8 cellular contexts compared by ENCODE assay signal in genomic region chr1:62437273-62437945, GRCh38. TPM values are rescaled to one million over a fixed set of nuclear protein-coding genes. Genes with fewer than 3 reads are reported as not detected.
DNase-seq lines count a peak whose midpoint lies in the region; ATAC-seq and TF ChIP-seq lines count a peak whose summit lies in the region.

No MANE protein-coding gene starts in this region.

- intact Hi-C loops in CD8-positive, alpha-beta T cell (cut with DNase I, micrococcal nuclease): loop anchor here (1.0 to 10.0 kb wide), 11 partner anchors 247 to 1363 kb away; partner anchors contain the start of genes DOCK7 (in 2 of the 2), EFCAB7 (in 2 of the 2), ITGB3BP (in 2 of the 2) and ALG6 (in 1 of the 2)
- intact Hi-C loops in left colon (cut with DNase I, micrococcal nuclease): no loop called here

- H3K36me3 ChIP-seq in CD8-positive, alpha-beta T cell (ENCODE audit: insufficient read depth, low read length): peaks cover 4% of the 10 kb centered on the region

- peak overlapping the region; percentile 100 for H3K27ac Mint-ChIP-seq in CD8-positive, alpha-beta T cell
- H3K27ac Mint-ChIP-seq in T-helper 17 cell: peak overlapping the region; percentile 96

- H3K27me3 Mint-ChIP-seq in CD8-positive, alpha-beta T cell (ENCODE audit: low read depth): no peaks in the 10 kb centered on the region
- no peaks in the 10 kb centered on the region for H3K27me3 Mint-ChIP-seq in T-helper 17 cell

- H3K27ac ChIP-seq in CD8-positive, alpha-beta T cell (ENCODE audit: low read depth, low read length): peak overlapping the region; percentile 96
- H3K27ac ChIP-seq in caudate nucleus (ENCODE audit: low read depth, low read length): peak overlapping the region; percentile 99

- CTCF ChIA-PET in CD8-positive, alpha-beta T cell (lab: Charles Lee): no interaction called here

- H3K4me1 Mint-ChIP-seq in CD8-positive, alpha-beta T cell (ENCODE audit: low read depth): peaks cover 43% of the 10 kb centered on the region
- peaks cover 22% of the 10 kb centered on the region for H3K4me1 Mint-ChIP-seq in T-helper 17 cell

- H3K4me3 ChIP-seq in CD8-positive, alpha-beta T cell (ENCODE audit: low read depth, low read length): peak overlapping the region; percentile 90

- H3K9me3 Mint-ChIP-seq in CD8-positive, alpha-beta T cell: peaks cover 2% of the 10 kb centered on the region

- no peaks in the 10 kb centered on the region for H3K9me3 ChIP-seq in CD8-positive, alpha-beta T cell (ENCODE audit: low read length)
- no peaks in the 10 kb centered on the region for H3K9me3 ChIP-seq in T-helper 17 cell (ENCODE audit: control insufficient read depth, low read length, poor library complexity, severe bottlenecking)

- peak in 6 of 7 experiments; percentile 11 to 51 (median 30) for DNase-seq in CD8-positive, alpha-beta T cell
- DNase-seq in T-helper 17 cell (peak; percentile 32 to 40 (median 39)), caudate nucleus (lab: John Stamatoyannopoulos, UW) (peak in 16 of 61 donors; percentile 11 to 78 (median 62)), left colon (no peak), epidermal melanocyte (ENCODE audit: insufficient read length, low spot score) (no peak)
- DNase-seq in stimulated activated CD4-positive, alpha-beta T cell treated with anti-CD3 and anti-CD28 coated beads, TNF-alpha, amount 100 ng/mL, for 1 hour (ENCODE audit: low read depth in 3 of 3, low spot score in 1 of 3): peak; percentile 0 to 24 (median 10)

- peak overlapping the region; percentile 98 for H3K4me3 Mint-ChIP-seq in CD8-positive, alpha-beta T cell
- peak overlapping the region; percentile 93 for H3K4me3 Mint-ChIP-seq in T-helper 17 cell

- H3K27me3 ChIP-seq in CD8-positive, alpha-beta T cell (ENCODE audit: insufficient read depth, low read length): no peaks in the 10 kb centered on the region

- POLR2A ChIA-PET in CD8-positive, alpha-beta T cell (lab: Charles Lee): interaction anchor here (0.6 to 1.9 kb wide), 5 partner anchors 165 to 801 kb away, joined by 3 to 8 read pairs (median 3); partner anchors contain the start of gene ATG4C

- H3K4me1 ChIP-seq in CD8-positive, alpha-beta T cell (ENCODE audit: insufficient read depth, low read length): peaks cover 33% of the 10 kb centered on the region

- H3K36me3 Mint-ChIP-seq in CD8-positive, alpha-beta T cell: peaks cover 30% of the 10 kb centered on the region
- H3K36me3 Mint-ChIP-seq in T-helper 17 cell (ENCODE audit: low read depth): peaks cover 2% of the 10 kb centered on the region

- TF ChIP-seq CTCF in CD8-positive, alpha-beta T cell (IDR thresholded peaks at IDR 0.05): no peak

- ATAC-seq in CD8-positive, alpha-beta T cell: no peak
- ATAC-seq in HG02571 (IDR thresholded peaks at IDR 0.05; ENCODE audit: unreplicated experiment) (peak; percentile 1), T-helper 17 cell (no peak), left colon (peak; percentile 36), GM21717 (IDR thresholded peaks at IDR 0.05; ENCODE audit: unreplicated experiment) (no peak)

RNA-seq across cellular contexts. Expression of gene USP1, which starts 0.6 kb away (rescaled TPM):
- total RNA-seq in CD8-positive, alpha-beta T cell: 10 to 100 TPM; 23.1 to 23.7 TPM
- 10 to 100 TPM; 28.3 to 29.3 TPM for total RNA-seq in T-helper 17 cell
- 10 to 100 TPM; 21.2 to 23.3 TPM for total RNA-seq in left colon

Comparison
In these comparisons a context has a peak if more than half of its experiments do, and no peak if none do; other contexts are left out.
1. ATAC-seq: peak in HG02571 (single experiment) and left colon (single experiment); none in CD8-positive, alpha-beta T cell (single experiment), T-helper 17 cell (single experiment) and GM21717 (single experiment).
2. DNase-seq: peak in CD8-positive, alpha-beta T cell (6 of 7), T-helper 17 cell (3 of 3) and stimulated activated CD4-positive, alpha-beta T cell treated with anti-CD3 and anti-CD28 coated beads, TNF-alpha, amount 100 ng/mL, for 1 hour (3 of 3); none in left colon (0 of 2) and epidermal melanocyte (single experiment).
3. intact Hi-C loops: an anchor here in CD8-positive, alpha-beta T cell (1.0 to 10.0 kb wide); none called in left colon.